23 cellular contexts compared by ENCODE assay signal in the genomic region with DNA sequence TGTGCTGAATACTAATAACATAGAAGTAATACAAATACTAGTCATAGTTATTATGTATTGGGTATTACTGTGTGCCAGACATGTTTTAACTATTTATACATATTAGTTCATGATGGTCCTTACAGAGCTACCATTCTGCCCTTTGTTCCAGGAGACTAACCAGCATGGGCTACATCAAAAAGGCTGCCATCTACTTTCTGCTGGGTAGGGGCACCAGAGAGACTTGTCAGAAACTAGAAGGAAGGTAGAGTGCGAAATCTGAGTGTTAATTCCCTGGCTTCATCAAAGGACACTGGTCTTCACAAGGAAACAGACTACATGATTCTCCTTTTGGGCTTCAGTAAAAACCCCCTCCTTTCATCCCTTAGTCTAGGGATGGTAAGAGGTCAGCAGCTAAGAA.
"Had no signal": no experiment of that assay in that cellular context is flagged by ENCODE, and none has a peak within 500 bp of the region (broad histone marks: within the 10 kb centered on the region; RNA-seq: fewer than 3 reads in every experiment).

No MANE protein-coding gene starts in this region.

- H3K36me3 ChIP-seq: adrenal gland, brain microvascular endothelial cell, esophagus muscularis mucosa, heart left ventricle, left ventricle myocardium inferior, spleen, suprapubic skin, tibial artery had no signal

- H3K27ac Mint-ChIP-seq: activated naive CD4-positive, alpha-beta T cell treated with anti-CD3 and anti-CD28 coated beads for 36 hours; activated naive CD8-positive, alpha-beta T cell treated with anti-CD3 and anti-CD28 coated beads for 36 hours; naive thymus-derived CD4-positive, alpha-beta T cell had no signal

- H3K9me3 ChIP-seq: adrenal gland, esophagus muscularis mucosa, heart left ventricle, left ventricle myocardium inferior, tibial artery had no signal

- H3K27me3 Mint-ChIP-seq: activated naive CD8-positive, alpha-beta T cell treated with anti-CD3 and anti-CD28 coated beads for 36 hours; naive thymus-derived CD4-positive, alpha-beta T cell had no signal

- DNase-seq: activated CD4-positive, alpha-beta T cell treated with anti-CD3 and anti-CD28 coated beads for 48 hours; activated CD4-positive, alpha-beta T cell treated with anti-CD3 and anti-CD28 coated beads, Interleukin-2, amount 50 U/mL, for 48 hours; activated CD8-positive, alpha-beta memory T cell treated with anti-CD3 and anti-CD28 coated beads for 24 hours; activated effector memory CD4-positive, alpha-beta T cell treated with Interleukin-2 at 50 U/mL for 16 hours; activated naive CD4-positive, alpha-beta T cell treated with anti-CD3 and anti-CD28 coated beads for 36 hours; activated naive CD8-positive, alpha-beta T cell treated with anti-CD3 and anti-CD28 coated beads for 36 hours; adrenal gland; aorta; brain microvascular endothelial cell; cortex of kidney; heart left ventricle; hypothalamus; left ventricle myocardium inferior; naive thymus-derived CD4-positive, alpha-beta T cell; posterior cingulate gyrus; right cardiac atrium; spleen; stimulated activated naive CD4-positive, alpha-beta T cell; T-helper 1 cell; tibial artery had no signal

- H3K4me3 Mint-ChIP-seq: activated naive CD4-positive, alpha-beta T cell treated with anti-CD3 and anti-CD28 coated beads for 36 hours; activated naive CD8-positive, alpha-beta T cell treated with anti-CD3 and anti-CD28 coated beads for 36 hours; naive thymus-derived CD4-positive, alpha-beta T cell had no signal

- ATAC-seq: heart left ventricle; naive thymus-derived CD4-positive, alpha-beta T cell; right cardiac atrium had no signal

- H3K4me1 ChIP-seq: adrenal gland, esophagus muscularis mucosa, heart left ventricle, left ventricle myocardium inferior, spleen, suprapubic skin, tibial artery had no signal

- H3K4me3 ChIP-seq: adrenal gland, esophagus muscularis mucosa, heart left ventricle, left ventricle myocardium inferior, spleen, suprapubic skin, tibial artery had no signal

- H3K9me3 Mint-ChIP-seq: activated naive CD4-positive, alpha-beta T cell treated with anti-CD3 and anti-CD28 coated beads for 36 hours; activated naive CD8-positive, alpha-beta T cell treated with anti-CD3 and anti-CD28 coated beads for 36 hours had no signal

- H3K4me1 Mint-ChIP-seq: activated naive CD8-positive, alpha-beta T cell treated with anti-CD3 and anti-CD28 coated beads for 36 hours; naive thymus-derived CD4-positive, alpha-beta T cell had no signal

- H3K36me3 Mint-ChIP-seq: activated naive CD8-positive, alpha-beta T cell treated with anti-CD3 and anti-CD28 coated beads for 36 hours; naive thymus-derived CD4-positive, alpha-beta T cell had no signal

- H3K27ac ChIP-seq: adrenal gland, brain microvascular endothelial cell, esophagus muscularis mucosa, foreskin keratinocyte, heart left ventricle, left ventricle myocardium inferior, spleen, suprapubic skin, tibial artery had no signal

- H3K27me3 ChIP-seq: adrenal gland, brain microvascular endothelial cell, esophagus muscularis mucosa, foreskin keratinocyte, heart left ventricle, spleen, suprapubic skin, tibial artery had no signal
